ENCODE assay signal across 8 cellular contexts in the genomic region with DNA sequence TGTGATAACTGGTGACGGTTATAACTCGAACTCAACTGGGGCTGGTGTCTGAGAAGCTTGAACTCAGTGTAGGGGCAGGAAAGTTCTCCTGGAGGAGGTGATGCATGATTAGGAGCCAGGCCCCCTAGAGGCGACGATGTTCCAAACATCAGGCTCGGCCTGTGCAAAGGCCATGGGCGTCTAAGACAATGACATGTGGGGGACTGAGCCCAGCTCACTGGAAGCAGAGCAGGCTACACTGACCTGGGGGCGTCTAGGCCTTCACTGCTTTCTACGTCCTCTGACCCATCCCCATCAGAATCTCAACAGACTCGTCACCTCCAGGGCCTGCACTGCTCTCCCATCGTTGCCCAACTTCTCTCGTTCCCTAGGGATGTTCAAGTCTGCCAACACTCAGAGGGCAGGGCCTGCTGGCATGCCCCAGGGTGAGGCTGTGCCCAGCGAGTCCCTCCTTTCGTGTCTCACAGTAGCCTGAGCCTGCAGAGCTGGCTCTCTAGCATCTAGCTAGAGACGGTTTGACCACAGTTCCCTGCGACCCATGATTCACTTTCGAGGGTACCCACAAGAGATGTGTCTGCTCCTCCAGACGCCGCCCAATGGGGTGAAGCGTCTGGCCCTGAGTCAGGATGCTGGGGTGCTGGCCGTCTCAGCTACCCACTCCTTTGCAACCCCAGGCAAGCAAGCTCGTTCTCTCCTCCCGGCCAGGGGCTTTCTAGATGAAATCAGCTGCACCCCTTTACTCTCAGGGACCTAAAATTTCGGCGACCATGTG. TPM values are rescaled to one million over a fixed set of nuclear protein-coding genes. Genes with fewer than 3 reads are reported as not detected.
DNase-seq lines count a peak whose midpoint lies in the region; ATAC-seq and TF ChIP-seq lines count a peak whose summit lies in the region.

No MANE protein-coding gene starts in this region.

- peak overlapping the region; percentile 48 to 65 for H3K4me3 ChIP-seq in cardiac fibroblast (replicated peaks in 1 of 2; ENCODE audit: low read depth in 2 of 2, low read length in 2 of 2)

- DNase-seq in Caki2 (ENCODE audit: low read depth) (peak; percentile 77), NCI-H1105 (lab: John Stamatoyannopoulos, UW) (peak; percentile 21), cardiac fibroblast (ENCODE audit: low read depth in 2 of 2) (peak; percentile 58 to 69), left lobe of liver (ENCODE audit: low spot score) (no peak)
- peak; percentile 52 for DNase-seq in stimulated activated CD8-positive, alpha-beta memory T cell treated with anti-CD3 and anti-CD28 coated beads, Interleukin-12 subunit alpha, Interleukin-12 subunit beta, amount 100 ng/mL, for 1 hour (ENCODE audit: low read depth)

- ATAC-seq in GM21786 (IDR thresholded peaks at IDR 0.05; ENCODE audit: unreplicated experiment) (peak; percentile 25), left lobe of liver (peak; percentile 45), HG03521 (IDR thresholded peaks at IDR 0.05; ENCODE audit: unreplicated experiment) (no peak)

- in situ Hi-C loops in Caki2 (cut with HindIII; ENCODE audit: low pct_unique_long_range_greater_than_20kb, low sequenced_read_pairs), result no loop called here

- H3K27ac ChIP-seq in VCaP, result peak overlapping the region; percentile 99

- TF ChIP-seq CTCF in VCaP (conservative IDR thresholded peaks at IDR 0.05) (peak; percentile 65), cardiac fibroblast (IDR thresholded peaks at IDR 0.05; ENCODE audit: low read depth, low read length) (peak; percentile 75)

RNA-seq across cellular contexts. Expression of gene ATG16L2, which starts 1.1 kb away (rescaled TPM):
- 5.5 and 20.9 TPM in 2 replicates for total RNA-seq in Caki2 (2014; rRNA removed; shearing (Covaris generic); ENCODE audit: low replicate concordance)
- 23.4 TPM for total RNA-seq in left lobe of liver

RNA-seq across cellular contexts. Expression of gene STARD10, which starts 19.3 kb away (rescaled TPM):
- total RNA-seq in Caki2 (2014; rRNA removed; shearing (Covaris generic); ENCODE audit: low replicate concordance), result 56.8 and 68.2 TPM in 2 replicates
- total RNA-seq in left lobe of liver, result 493 TPM
